ENCODE assay signal across 25 cellular contexts in the genomic region with DNA sequence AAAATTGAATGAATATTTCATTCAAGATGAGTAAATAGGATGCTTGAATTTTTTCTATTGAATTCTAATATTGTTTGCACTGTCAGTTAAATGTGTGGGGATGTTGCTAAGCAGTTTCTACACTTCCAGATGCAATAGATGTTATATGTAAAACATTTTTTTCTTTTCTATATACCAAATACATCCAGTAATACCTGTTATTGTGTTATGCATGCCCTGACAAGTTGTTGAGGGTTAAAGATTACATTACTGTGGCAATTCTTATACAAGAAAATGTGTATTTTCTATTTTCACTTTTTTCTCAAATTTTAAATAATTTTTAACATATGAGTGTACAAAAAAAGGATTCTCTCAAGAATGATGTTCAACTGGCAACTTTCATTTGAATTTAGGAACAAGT.
"Had no signal": no experiment of that assay in that cellular context is flagged by ENCODE, and none has a peak within 500 bp of the region (broad histone marks: within the 10 kb centered on the region; RNA-seq: fewer than 3 reads in every experiment).

No MANE protein-coding gene starts in this region.

- H3K27me3 ChIP-seq: colonic mucosa, esophagus squamous epithelium, gastrocnemius medialis, heart right ventricle, left lung had no signal

- H3K9me3 ChIP-seq: colonic mucosa, esophagus squamous epithelium, gastrocnemius medialis, heart right ventricle, left lung, lower lobe of right lung, mucosa of descending colon had no signal

- FAIRE-seq: endothelial cell of umbilical vein, islet of Langerhans, keratinocyte had no signal

- DNase-seq: colonic mucosa; cortex of kidney; effector CD8-positive, alpha-beta T cell; erythroblast; esophagus squamous epithelium; foreskin fibroblast; foreskin melanocyte; gastrocnemius medialis; glutamatergic neuron; head of caudate nucleus; heart right ventricle; hippocampal formation; left cardiac atrium; left lung; left ventricle myocardium superior; lower lobe of right lung; mucosa of descending colon; naive B cell had no signal

- ATAC-seq: esophagus mucosa, gastrocnemius medialis, heart right ventricle, left cardiac atrium, left lung, left ventricle myocardium superior, lower lobe of right lung, mucosa of descending colon had no signal

- H3K36me3 ChIP-seq: colonic mucosa, esophagus squamous epithelium, gastrocnemius medialis, heart right ventricle, left lung, lower lobe of right lung had no signal

- H3K4me3 ChIP-seq: colonic mucosa, esophagus squamous epithelium, gastrocnemius medialis, heart right ventricle, left lung, lower lobe of right lung, mucosa of descending colon had no signal

- H3K4me1 Mint-ChIP-seq: memory B cell, naive B cell had no signal

- H3K9me3 Mint-ChIP-seq: dendritic cell treated with granulocyte-macrophage colony-stimulating factor and Interleukin-4, amounts not matched to agents 40 ng/mL and 50 ng/mL, for 4 days; memory B cell; naive B cell had no signal

- H3K27me3 Mint-ChIP-seq: dendritic cell treated with granulocyte-macrophage colony-stimulating factor and Interleukin-4, amounts not matched to agents 40 ng/mL and 50 ng/mL, for 4 days; memory B cell had no signal

- H3K27ac ChIP-seq: colonic mucosa, epithelial cell of prostate, esophagus squamous epithelium, gastrocnemius medialis, heart right ventricle, left lung, lower lobe of right lung had no signal

- H3K27ac Mint-ChIP-seq: dendritic cell treated with granulocyte-macrophage colony-stimulating factor and Interleukin-4, amounts not matched to agents 40 ng/mL and 50 ng/mL, for 4 days; memory B cell; naive B cell had no signal

- H3K36me3 Mint-ChIP-seq: memory B cell, naive B cell had no signal

- H3K4me3 Mint-ChIP-seq: dendritic cell treated with granulocyte-macrophage colony-stimulating factor and Interleukin-4, amounts not matched to agents 40 ng/mL and 50 ng/mL, for 4 days; memory B cell; naive B cell had no signal

- H3K4me1 ChIP-seq: colonic mucosa, esophagus squamous epithelium, gastrocnemius medialis, heart right ventricle, left lung, lower lobe of right lung had no signal
